9 cellular contexts compared by ENCODE assay signal in genomic region chr9:14433841-14434511, GRCh38.
DNase-seq lines count a peak whose midpoint lies in the region; ATAC-seq, FAIRE-seq and TF ChIP-seq lines count a peak whose summit lies in the region.
"Had no signal": no experiment of that assay in that cellular context is flagged by ENCODE, and none has a peak within 500 bp of the region (broad histone marks: within the 10 kb centered on the region; RNA-seq: fewer than 3 reads in every experiment).

No MANE protein-coding gene starts in this region.

- H3K27me3 ChIP-seq in heart left ventricle, result no peaks in the 10 kb centered on the region

- H3K4me1 ChIP-seq in heart left ventricle, result peaks cover 0 to 46% (median 19%) of the 10 kb centered on the region in 12 donors

- ATAC-seq in heart left ventricle (peak; percentile 36 to 68 (median 60)), HG02610 (IDR thresholded peaks at IDR 0.05; ENCODE audit: unreplicated experiment) (no peak)

- no peaks in the 10 kb centered on the region for H3K9me3 ChIP-seq in heart left ventricle

- FAIRE-seq in TTC549 (lab: Jason Lieb, UNC), result peak; percentile 85

- TF ChIP-seq CTCF in heart left ventricle (IDR thresholded peaks at IDR 0.05), result peak in 11 of 12 donors; percentile 17 to 63 (median 46)

- in situ Hi-C loops in KBM-7 (cut with MboI; ENCODE audit: low pct_unique_long_range_greater_than_20kb, low sequenced_read_pairs), result no loop called here

- 8 to 25% (median 14%) methylated on average over 11 of the region's 11 CpGs for WGBS in heart left ventricle, 4 donors

- H3K27ac ChIP-seq in heart left ventricle, result peak overlapping the region in 10 of 12 donors; percentile 40 to 82 (median 65)
- H3K27ac ChIP-seq: epithelial cell of prostate had no signal

- H3K4me3 ChIP-seq in heart left ventricle, result peak overlapping the region in 2 of 12 donors; percentile 1 to 15

- intact Hi-C loops in heart left ventricle (cut with DNase I), result loop anchor here in 6 of 10 donors (5.0 to 10.0 kb wide), 6 partner anchors 1009 to 1399 kb away; no protein-coding TSS in a partner anchor

- TF ChIP-seq POLR2A in heart left ventricle (IDR thresholded peaks at IDR 0.05), result no peak

- no peaks in the 10 kb centered on the region for H3K36me3 ChIP-seq in heart left ventricle

- DNase-seq in C1 segment of cervical spinal cord (lab: John Stamatoyannopoulos, UW) (peak in 9 of 14 donors; percentile 10 to 68 (median 29)), KBM-7 (peak; percentile 25), heart left ventricle (peak in 2 of 5 donors; percentile 23 to 33), superior temporal gyrus (ENCODE audit: extremely low spot score) (peak; percentile 94), T1000 (lab: John Stamatoyannopoulos, UW) (no peak)
- DNase-seq in stimulated activated CD4-positive, alpha-beta T cell treated with anti-CD3 and anti-CD28 coated beads, Interleukin-2, amount 100 ng/mL, for 24 hours, result no peak

Comparison
In these comparisons a context has a peak if more than half of its experiments do, and no peak if none do; other contexts are left out.
1. DNase-seq: peak in C1 segment of cervical spinal cord (9 of 14), KBM-7 (single experiment) and superior temporal gyrus (single experiment); none in stimulated activated CD4-positive, alpha-beta T cell treated with anti-CD3 and anti-CD28 coated beads, Interleukin-2, amount 100 ng/mL, for 24 hours (0 of 2) and T1000 (single experiment).